2 cellular contexts compared by ENCODE assay signal in the genomic region with DNA sequence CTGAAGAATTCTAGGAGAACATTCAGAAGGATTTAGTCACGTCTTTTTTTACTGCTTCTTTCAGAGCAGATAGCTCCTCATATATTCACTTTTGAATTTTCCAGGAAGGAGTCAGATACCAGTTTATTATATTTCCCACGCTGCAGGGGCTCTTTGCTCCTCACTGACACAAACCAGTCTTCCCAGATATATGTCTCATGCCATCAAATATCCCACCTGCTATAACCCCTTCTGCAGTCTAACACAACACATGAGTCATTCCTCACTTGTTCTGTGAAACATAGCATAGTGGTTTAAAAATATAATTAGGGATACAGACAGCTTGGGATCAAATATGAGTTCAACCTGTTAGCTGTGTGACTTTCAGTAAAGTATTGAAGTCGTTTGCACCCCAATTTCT.
TF ChIP-seq lines count a peak whose summit lies in the region.

No MANE protein-coding gene starts in this region.

TF ChIP-seq in IMR-90, 13 proteins besides CTCF, POLR2A, EP300 and RAD21:
- no peak for TF ChIP-seq MAZ (IDR thresholded peaks at IDR 0.05; ENCODE audit: borderline replicate concordance, low read depth, low read length)
- no peak for TF ChIP-seq MAFK (IDR thresholded peaks at IDR 0.05; ENCODE audit: low read depth, low read length)
- TF ChIP-seq, protein P1, sequence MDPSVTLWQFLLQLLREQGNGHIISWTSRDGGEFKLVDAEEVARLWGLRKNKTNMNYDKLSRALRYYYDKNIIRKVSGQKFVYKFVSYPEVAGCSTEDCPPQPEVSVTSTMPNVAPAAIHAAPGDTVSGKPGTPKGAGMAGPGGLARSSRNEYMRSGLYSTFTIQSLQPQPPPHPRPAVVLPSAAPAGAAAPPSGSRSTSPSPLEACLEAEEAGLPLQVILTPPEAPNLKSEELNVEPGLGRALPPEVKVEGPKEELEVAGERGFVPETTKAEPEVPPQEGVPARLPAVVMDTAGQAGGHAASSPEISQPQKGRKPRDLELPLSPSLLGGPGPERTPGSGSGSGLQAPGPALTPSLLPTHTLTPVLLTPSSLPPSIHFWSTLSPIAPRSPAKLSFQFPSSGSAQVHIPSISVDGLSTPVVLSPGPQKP (IDR thresholded peaks at IDR 0.05; ENCODE audit: borderline replicate concordance, low read depth, low read length), result no peak
- TF ChIP-seq FOS (IDR thresholded peaks at IDR 0.05; ENCODE audit: low read depth, low read length), result no peak
- no peak for TF ChIP-seq CHD1 (IDR thresholded peaks at IDR 0.05; ENCODE audit: low read depth, low read length)

TF ChIP-seq in HepG2, 621 proteins besides CTCF, POLR2A, EP300 and RAD21:
- TF ChIP-seq GPN1 (CRISPR knock-in tag; IDR thresholded peaks at IDR 0.05; ENCODE audit: borderline replicate concordance) (no peak), ZFY (CRISPR knock-in tag; IDR thresholded peaks at IDR 0.05) (no peak), CAMTA2 (CRISPR knock-in tag; IDR thresholded peaks at IDR 0.05; ENCODE audit: borderline replicate concordance) (no peak), ZNF790 (CRISPR knock-in tag; IDR thresholded peaks at IDR 0.05; ENCODE audit: borderline replicate concordance) (no peak), BCL6 (CRISPR knock-in tag; IDR thresholded peaks at IDR 0.05) (no peak), SAFB2 (CRISPR knock-in tag; IDR thresholded peaks at IDR 0.05; ENCODE audit: borderline replicate concordance, low read depth) (no peak), SYNCRIP (IDR thresholded peaks at IDR 0.05; ENCODE audit: insufficient read depth, low read depth, low read length) (no peak), ZNF619 (CRISPR knock-in tag; IDR thresholded peaks at IDR 0.05) (no peak), ZNF670 (CRISPR knock-in tag; IDR thresholded peaks at IDR 0.05; ENCODE audit: borderline replicate concordance) (no peak), ETV6 (CRISPR knock-in tag; conservative IDR thresholded peaks at IDR 0.05) (no peak), TOPORS (CRISPR knock-in tag; IDR thresholded peaks at IDR 0.05) (no peak), PHF5A (CRISPR knock-in tag; IDR thresholded peaks at IDR 0.05; ENCODE audit: low read depth, unreplicated experiment) (no peak), NFIB (CRISPR knock-in tag; IDR thresholded peaks at IDR 0.05; ENCODE audit: borderline replicate concordance) (no peak), ZSCAN31 (CRISPR knock-in tag; IDR thresholded peaks at IDR 0.05; ENCODE audit: low read depth) (no peak)
- TF ChIP-seq, protein P2, sequence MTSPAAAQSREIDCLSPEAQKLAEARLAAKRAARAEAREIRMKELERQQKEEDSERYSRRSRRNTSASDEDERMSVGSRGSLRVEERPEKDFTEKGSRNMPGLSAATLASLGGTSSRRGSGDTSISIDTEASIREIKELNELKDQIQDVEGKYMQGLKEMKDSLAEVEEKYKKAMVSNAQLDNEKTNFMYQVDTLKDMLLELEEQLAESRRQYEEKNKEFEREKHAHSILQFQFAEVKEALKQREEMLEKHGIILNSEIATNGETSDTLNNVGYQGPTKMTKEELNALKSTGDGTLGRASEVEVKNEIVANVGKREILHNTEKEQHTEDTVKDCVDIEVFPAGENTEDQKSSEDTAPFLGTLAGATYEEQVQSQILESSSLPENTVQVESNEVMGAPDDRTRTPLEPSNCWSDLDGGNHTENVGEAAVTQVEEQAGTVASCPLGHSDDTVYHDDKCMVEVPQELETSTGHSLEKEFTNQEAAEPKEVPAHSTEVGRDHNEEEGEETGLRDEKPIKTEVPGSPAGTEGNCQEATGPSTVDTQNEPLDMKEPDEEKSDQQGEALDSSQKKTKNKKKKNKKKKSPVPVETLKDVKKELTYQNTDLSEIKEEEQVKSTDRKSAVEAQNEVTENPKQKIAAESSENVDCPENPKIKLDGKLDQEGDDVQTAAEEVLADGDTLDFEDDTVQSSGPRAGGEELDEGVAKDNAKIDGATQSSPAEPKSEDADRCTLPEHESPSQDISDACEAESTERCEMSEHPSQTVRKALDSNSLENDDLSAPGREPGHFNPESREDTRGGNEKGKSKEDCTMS (CRISPR knock-in tag; conservative IDR thresholded peaks at IDR 0.05), result no peak
- TF ChIP-seq, protein P3, sequence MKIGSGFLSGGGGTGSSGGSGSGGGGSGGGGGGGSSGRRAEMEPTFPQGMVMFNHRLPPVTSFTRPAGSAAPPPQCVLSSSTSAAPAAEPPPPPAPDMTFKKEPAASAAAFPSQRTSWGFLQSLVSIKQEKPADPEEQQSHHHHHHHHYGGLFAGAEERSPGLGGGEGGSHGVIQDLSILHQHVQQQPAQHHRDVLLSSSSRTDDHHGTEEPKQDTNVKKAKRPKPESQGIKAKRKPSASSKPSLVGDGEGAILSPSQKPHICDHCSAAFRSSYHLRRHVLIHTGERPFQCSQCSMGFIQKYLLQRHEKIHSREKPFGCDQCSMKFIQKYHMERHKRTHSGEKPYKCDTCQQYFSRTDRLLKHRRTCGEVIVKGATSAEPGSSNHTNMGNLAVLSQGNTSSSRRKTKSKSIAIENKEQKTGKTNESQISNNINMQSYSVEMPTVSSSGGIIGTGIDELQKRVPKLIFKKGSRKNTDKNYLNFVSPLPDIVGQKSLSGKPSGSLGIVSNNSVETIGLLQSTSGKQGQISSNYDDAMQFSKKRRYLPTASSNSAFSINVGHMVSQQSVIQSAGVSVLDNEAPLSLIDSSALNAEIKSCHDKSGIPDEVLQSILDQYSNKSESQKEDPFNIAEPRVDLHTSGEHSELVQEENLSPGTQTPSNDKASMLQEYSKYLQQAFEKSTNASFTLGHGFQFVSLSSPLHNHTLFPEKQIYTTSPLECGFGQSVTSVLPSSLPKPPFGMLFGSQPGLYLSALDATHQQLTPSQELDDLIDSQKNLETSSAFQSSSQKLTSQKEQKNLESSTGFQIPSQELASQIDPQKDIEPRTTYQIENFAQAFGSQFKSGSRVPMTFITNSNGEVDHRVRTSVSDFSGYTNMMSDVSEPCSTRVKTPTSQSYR (CRISPR knock-in tag; IDR thresholded peaks at IDR 0.05; ENCODE audit: borderline replicate concordance), result no peak
